Comparison of ENCODE assay signal across 9 cellular contexts in genomic region chr16:27234603-27235002, GRCh38. TPM values are rescaled to one million over a fixed set of nuclear protein-coding genes. Genes with fewer than 3 reads are reported as not detected.
DNase-seq lines count a peak whose midpoint lies in the region; ATAC-seq and TF ChIP-seq lines count a peak whose summit lies in the region.
"Had no signal": no experiment of that assay in that cellular context is flagged by ENCODE, and none has a peak within 500 bp of the region (broad histone marks: within the 10 kb centered on the region; RNA-seq: fewer than 3 reads in every experiment).

No MANE protein-coding gene starts in this region.

- no peaks in the 10 kb centered on the region for H3K27me3 ChIP-seq in mesenchymal stem cell (ENCODE audit: control insufficient read depth in 1 of 2, insufficient read depth in 1 of 2, low read length in 2 of 2)
- H3K27me3 ChIP-seq in tibial nerve, result no peaks in the 10 kb centered on the region
- H3K27me3 ChIP-seq: right lobe of liver had no signal

- peaks cover 25% of the 10 kb centered on the region for H3K79me1 ChIP-seq in mesenchymal stem cell (replicated peaks; ENCODE audit: low read length, poor library complexity, severe bottlenecking)

- H4K8ac ChIP-seq in mesenchymal stem cell (ENCODE audit: low read length), result no peak overlapping the region

- no peak for DNase-seq in activated T-cell treated with anti-CD3 and anti-CD28 coated beads, Interleukin-2, amount 50 U/mL, for 72 hours
- no peak for DNase-seq in activated T-cell treated with anti-CD3 and anti-CD28 coated beads, Interleukin-2, amount 50 U/mL, for 48 hours
- DNase-seq in mesenchymal stem cell (no peak), tibial nerve (ENCODE audit: low spot score in 2 of 2) (no peak), hepatic stellate cell (ENCODE audit: low spot score) (no peak)

- H3K27me3 Mint-ChIP-seq in activated T-cell treated with anti-CD3 and anti-CD28 coated beads, Interleukin-2, amount 50 U/mL, for 72 hours (ENCODE audit: low read depth), result no peaks in the 10 kb centered on the region
- H3K27me3 Mint-ChIP-seq in activated naive CD8-positive, alpha-beta T cell, result no peaks in the 10 kb centered on the region

- H3K4me2 ChIP-seq in mesenchymal stem cell (ENCODE audit: low read length, poor library complexity, severe bottlenecking), result no peak overlapping the region

- H3K4me3 ChIP-seq in mesenchymal stem cell (ENCODE audit: insufficient read depth in 1 of 2, low read depth in 1 of 2, low read length in 2 of 2) (no peak overlapping the region), tibial nerve (no peak overlapping the region)
- H3K4me3 ChIP-seq: right lobe of liver had no signal

- H3K9me3 ChIP-seq in mesenchymal stem cell (ENCODE audit: control insufficient read depth, low read length), result no peaks in the 10 kb centered on the region
- H3K9me3 ChIP-seq in tibial nerve, result no peaks in the 10 kb centered on the region
- H3K9me3 ChIP-seq: right lobe of liver had no signal

- H3K9me3 Mint-ChIP-seq in activated T-cell treated with anti-CD3 and anti-CD28 coated beads, Interleukin-2, amount 50 U/mL, for 72 hours, result no peaks in the 10 kb centered on the region
- H3K9me3 Mint-ChIP-seq in activated naive CD8-positive, alpha-beta T cell (ENCODE audit: low read depth), result no peaks in the 10 kb centered on the region

- H3K36me3 Mint-ChIP-seq in activated T-cell treated with anti-CD3 and anti-CD28 coated beads, Interleukin-2, amount 50 U/mL, for 72 hours (ENCODE audit: insufficient read depth in 2 of 2), result peaks cover 7 to 27% of the 10 kb centered on the region in 2 donors
- H3K36me3 Mint-ChIP-seq in activated naive CD8-positive, alpha-beta T cell, result peaks cover 10% of the 10 kb centered on the region

- H3K18ac ChIP-seq in mesenchymal stem cell (ENCODE audit: low read depth in 1 of 2, low read length in 2 of 2), result peak overlapping the region in 1 of 2 experiments; percentile 29

- H3K23ac ChIP-seq in mesenchymal stem cell (ENCODE audit: low read length in 2 of 2), result no peak overlapping the region

- H2BK15ac ChIP-seq in mesenchymal stem cell (ENCODE audit: low read depth, poor library complexity, severe bottlenecking), result peak overlapping the region; percentile 17

- peak overlapping the region; percentile 85 for H3K4me3 Mint-ChIP-seq in activated T-cell treated with anti-CD3 and anti-CD28 coated beads, Interleukin-2, amount 50 U/mL, for 72 hours
- H3K4me3 Mint-ChIP-seq in activated naive CD8-positive, alpha-beta T cell, result peak overlapping the region; percentile 83

- H2AK5ac ChIP-seq in mesenchymal stem cell (ENCODE audit: low read length, severe bottlenecking), result no peak overlapping the region

- no peak for TF ChIP-seq EP300 in tibial nerve (IDR thresholded peaks at IDR 0.05)

- H3K4me1 ChIP-seq in mesenchymal stem cell (ENCODE audit: control insufficient read depth, insufficient read depth, low read depth, low read length), result peaks cover 23% of the 10 kb centered on the region
- peaks cover 0 to 58% (median 34%) of the 10 kb centered on the region in 4 donors for H3K4me1 ChIP-seq in tibial nerve

- peak overlapping the region; percentile 0 to 26 for H2BK12ac ChIP-seq in mesenchymal stem cell (ENCODE audit: low read length in 2 of 2)

- 71% methylated on average over 4 of the region's 4 CpGs for WGBS in mesenchymal stem cell
- WGBS in tibial nerve, 2 donors, result 43 to 53% methylated on average over 4 of the region's 4 CpGs

- H3K4ac ChIP-seq in mesenchymal stem cell (ENCODE audit: low read depth in 1 of 2, low read length in 2 of 2), result no peak overlapping the region

- no peak overlapping the region for H2AFZ ChIP-seq in mesenchymal stem cell (ENCODE audit: low read depth, low read length)

- no peak overlapping the region for H2BK5ac ChIP-seq in mesenchymal stem cell (ENCODE audit: low read depth, low read length, poor library complexity, severe bottlenecking)

- H3K14ac ChIP-seq in mesenchymal stem cell (ENCODE audit: low read length in 2 of 2), result no peak overlapping the region

- H3K4me1 Mint-ChIP-seq in activated T-cell treated with anti-CD3 and anti-CD28 coated beads, Interleukin-2, amount 50 U/mL, for 72 hours (ENCODE audit: low read depth), result peaks cover 91% of the 10 kb centered on the region
- H3K4me1 Mint-ChIP-seq in activated naive CD8-positive, alpha-beta T cell (ENCODE audit: low read depth), result peaks cover 91% of the 10 kb centered on the region

- H4K91ac ChIP-seq in mesenchymal stem cell (ENCODE audit: low read length), result peak overlapping the region; percentile 87

- ATAC-seq in activated T-cell treated with anti-CD3 and anti-CD28 coated beads, Interleukin-2, amount 50 U/mL, for 72 hours (replicated peaks in 1 of 2), result no peak
- ATAC-seq in activated CD4-positive, CD25-positive, alpha-beta regulatory T cell treated with anti-CD3 and anti-CD28 coated beads, Interleukin-2, amount 50 U/mL, for 24 hours, result no peak
- no peak for ATAC-seq in HG03460 (IDR thresholded peaks at IDR 0.05; ENCODE audit: unreplicated experiment)

- peak overlapping the region; percentile 50 for H3K9ac ChIP-seq in mesenchymal stem cell (ENCODE audit: low read length)

- H2BK120ac ChIP-seq in mesenchymal stem cell (ENCODE audit: low read depth, low read length), result no peak overlapping the region

- TF ChIP-seq POLR2A in tibial nerve (IDR thresholded peaks at IDR 0.05), result no peak

- peak overlapping the region; percentile 96 for H3K27ac Mint-ChIP-seq in activated T-cell treated with anti-CD3 and anti-CD28 coated beads, Interleukin-2, amount 50 U/mL, for 72 hours
- H3K27ac Mint-ChIP-seq in activated naive CD8-positive, alpha-beta T cell, result peak overlapping the region; percentile 100

- H3K27ac ChIP-seq in mesenchymal stem cell (ENCODE audit: low read length, poor library complexity, severe bottlenecking) (no peak overlapping the region), tibial nerve (peak overlapping the region in 3 of 4 donors; percentile 55 to 77 (median 70))

- no peak for TF ChIP-seq CTCF in tibial nerve (IDR thresholded peaks at IDR 0.05)

- peaks cover 40% of the 10 kb centered on the region in 2 experiments for H3K36me3 ChIP-seq in mesenchymal stem cell (ENCODE audit: control insufficient read depth in 1 of 2, insufficient read depth in 2 of 2, low read depth in 1 of 2, low read length in 2 of 2)
- H3K36me3 ChIP-seq in tibial nerve, result peaks cover 0 to 43% (median 0%) of the 10 kb centered on the region in 3 donors

RNA-seq across cellular contexts. Expression of gene KDM8, which starts 31.3 kb away (rescaled TPM):
- 10 to 100 TPM; 12.8 to 16.2 TPM for total RNA-seq in activated T-cell treated with anti-CD3 and anti-CD28 coated beads, Interleukin-2, amount 50 U/mL, for 72 hours
- 1.9 TPM for polyA plus RNA-seq in mesenchymal stem cell (2013, experiment 1 of 2)
- 1.7 TPM for polyA plus RNA-seq in mesenchymal stem cell (2013, experiment 2 of 2)
- total RNA-seq in tibial nerve, result 1 to 10 TPM; 2.3 to 7.6 (median 4.8) TPM

RNA-seq across cellular contexts. Expression of gene NSMCE1, which starts 34.0 kb away (rescaled TPM):
- 100 to 1,000 TPM; 119 to 165 TPM for total RNA-seq in activated T-cell treated with anti-CD3 and anti-CD28 coated beads, Interleukin-2, amount 50 U/mL, for 72 hours
- polyA plus RNA-seq in mesenchymal stem cell (2013, experiment 1 of 2), result 52.8 TPM
- polyA plus RNA-seq in mesenchymal stem cell (2013, experiment 2 of 2), result 54.6 TPM
- 10 to 100 TPM; 27.7 to 41.4 (median 31.5) TPM for total RNA-seq in tibial nerve
